7 cellular contexts compared by ENCODE assay signal in the genomic region with DNA sequence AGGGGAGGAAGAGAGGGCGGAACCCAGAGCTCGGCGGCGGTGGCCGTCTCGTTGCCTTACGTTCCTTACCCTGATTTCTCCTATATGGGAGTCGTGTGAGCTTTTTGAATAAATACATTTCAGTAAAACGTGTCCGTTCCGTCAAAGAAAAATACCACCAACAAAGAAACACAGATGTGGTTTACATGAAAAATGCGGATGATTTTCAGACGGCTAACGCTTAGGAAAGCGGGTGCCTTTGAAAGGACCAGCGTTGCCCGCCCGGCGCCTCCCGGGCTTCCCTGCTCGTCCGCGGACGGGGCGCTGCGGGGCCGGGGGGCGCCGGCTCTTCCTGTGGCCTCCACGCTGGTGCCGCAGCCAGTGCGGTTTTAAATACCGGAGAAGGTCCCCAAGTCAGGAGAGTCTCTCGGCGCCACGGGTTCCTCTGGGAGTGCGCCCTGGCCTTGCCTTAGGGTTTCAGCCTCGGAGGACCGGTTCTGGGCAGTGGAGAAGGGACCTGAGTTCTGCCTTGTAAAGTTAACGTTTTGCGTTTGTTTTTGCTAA. TPM values are rescaled to one million over a fixed set of nuclear protein-coding genes. Genes with fewer than 3 reads are reported as not detected.
DNase-seq lines count a peak whose midpoint lies in the region; ATAC-seq and TF ChIP-seq lines count a peak whose summit lies in the region.

No MANE protein-coding gene starts in this region.

- TF ChIP-seq POLR2A in stomach (IDR thresholded peaks at IDR 0.05): no peak

- H3K4me3 ChIP-seq in epithelial cell of proximal tubule (ENCODE audit: low read depth, low read length) (peak overlapping the region; percentile 63), stomach (peak overlapping the region; percentile 61 to 84 (median 71))

- in situ Hi-C loops in GM13977 (cut with MboI; ENCODE audit: low pct_unique_long_range_greater_than_20kb, low sequenced_read_pairs, unreplicated experiment): no loop called here

- no peaks in the 10 kb centered on the region for H3K27me3 ChIP-seq in stomach

- H3K4me1 ChIP-seq in stomach: peaks cover 14 to 49% (median 37%) of the 10 kb centered on the region in 4 donors

- TF ChIP-seq CTCF in GM13977 (IDR thresholded peaks at IDR 0.05; ENCODE audit: extremely low read depth, insufficient read depth, missing control alignments) (no peak), epithelial cell of proximal tubule (conservative IDR thresholded peaks at IDR 0.05; ENCODE audit: low read depth, low read length) (no peak), stomach (IDR thresholded peaks at IDR 0.05) (no peak)

- DNase-seq in GM13977 (ENCODE audit: low spot score) (peak; percentile 79), NCI-H345 treated with DMSO at 0.1 percent for 48 hours (lab: John Stamatoyannopoulos, UW; ENCODE audit: unreplicated experiment) (peak; percentile 56), epithelial cell of proximal tubule (ENCODE audit: low read depth) (no peak), myocyte (ENCODE audit: low read depth) (peak; percentile 70), stomach (peak; percentile 47)
- DNase-seq in activated CD8-positive, alpha-beta memory T cell treated with anti-CD3 and anti-CD28 coated beads for 1 hour (ENCODE audit: extremely low read depth in 1 of 2, low read depth in 1 of 2): peak; percentile 8 to 34

- intact Hi-C loops in stomach (cut with DNase I; ENCODE audit: low total_unique reads): no loop called here

- H3K27ac ChIP-seq in stomach: peak overlapping the region; percentile 92 to 99 (median 98)

- no peak for TF ChIP-seq EP300 in stomach (IDR thresholded peaks at IDR 0.05)

- ATAC-seq in HG02678 (IDR thresholded peaks at IDR 0.05; ENCODE audit: unreplicated experiment): peak; percentile 13

- 0 to 1% (median 0%) methylated on average over 35 to 41 of the region's 41 CpGs for WGBS in stomach, 5 donors

- H3K9me3 ChIP-seq in stomach: no peaks in the 10 kb centered on the region

- H3K36me3 ChIP-seq in stomach: peaks cover 13 to 38% (median 29%) of the 10 kb centered on the region in 4 donors

RNA-seq across cellular contexts. Expression of gene UPF3A, which starts 0.8 kb away (rescaled TPM):
- total RNA-seq in epithelial cell of proximal tubule (19.3 and 19.5 TPM in 2 replicates), myocyte (49.2 and 56.0 TPM in 2 replicates), stomach (100 to 1,000 TPM in 1 of 5 donors, 10 to 100 TPM in 4; 20.4 to 186 (median 43.0) TPM)
- polyA plus RNA-seq in myocyte (2012): 43.9 TPM
- polyA plus RNA-seq in stomach: 100 to 1,000 TPM in 1 of 3 donors, 10 to 100 TPM in 2; 39.5 to 136 (median 43.7) TPM

RNA-seq across cellular contexts. Expression of gene CHAMP1, which starts 32.1 kb away (rescaled TPM):
- total RNA-seq in epithelial cell of proximal tubule: 13.7 and 39.0 TPM in 2 replicates
- 12.5 and 16.5 TPM in 2 replicates for total RNA-seq in myocyte
- polyA plus RNA-seq in myocyte (2012): 13.5 TPM
- 10 to 100 TPM in 3 of 5 donors, 1 to 10 TPM in 2; 1.7 to 40.6 (median 12.8) TPM for total RNA-seq in stomach
- 1 to 10 TPM; 3.8 to 6.3 (median 6.0) TPM for polyA plus RNA-seq in stomach

RNA-seq across cellular contexts. Expression of gene CDC16, which starts 47.5 kb away (rescaled TPM):
- 20.0 and 27.9 TPM in 2 replicates for total RNA-seq in epithelial cell of proximal tubule
- 30.4 and 35.4 TPM in 2 replicates for total RNA-seq in myocyte
- 52.0 TPM for polyA plus RNA-seq in myocyte (2012)
- total RNA-seq in stomach: 10 to 100 TPM; 63.0 to 98.5 (median 83.9) TPM
- polyA plus RNA-seq in stomach: 10 to 100 TPM; 49.3 to 51.4 (median 50.4) TPM
